20 cellular contexts compared by ENCODE assay signal in genomic region chr12:1638167-1638566, GRCh38. TPM values are rescaled to one million over a fixed set of nuclear protein-coding genes. Genes with fewer than 3 reads are reported as not detected.
DNase-seq lines count a peak whose midpoint lies in the region; ATAC-seq, FAIRE-seq and TF ChIP-seq lines count a peak whose summit lies in the region.
"Had no signal": no experiment of that assay in that cellular context is flagged by ENCODE, and none has a peak within 500 bp of the region (broad histone marks: within the 10 kb centered on the region; RNA-seq: fewer than 3 reads in every experiment).

No MANE protein-coding gene starts in this region.

- H3K36me3 Mint-ChIP-seq in dendritic cell treated with granulocyte-macrophage colony-stimulating factor and Interleukin-4, amounts not matched to agents 40 ng/mL and 50 ng/mL, for 4 days (ENCODE audit: low read depth) = peaks cover 100% of the 10 kb centered on the region
- H3K36me3 Mint-ChIP-seq: CD4-positive, CD25-positive, alpha-beta regulatory T cell; CD8-positive, alpha-beta memory T cell had no signal

- no peak overlapping the region for H3K4me3 Mint-ChIP-seq in dendritic cell treated with granulocyte-macrophage colony-stimulating factor and Interleukin-4, amounts not matched to agents 40 ng/mL and 50 ng/mL, for 4 days
- H3K4me3 Mint-ChIP-seq: CD4-positive, CD25-positive, alpha-beta regulatory T cell; H9 had no signal

- peak; percentile 4 for ATAC-seq in sciatic nerve
- ATAC-seq in HG02973 (IDR thresholded peaks at IDR 0.05; ENCODE audit: unreplicated experiment) = no peak

- POLR2A ChIA-PET in OCI-LY7 (lab: Charles Lee) = interaction anchor here (0.7 to 0.9 kb wide), 2 partner anchors 12 to 63 kb away, joined by 3 to 4 read pairs; no protein-coding TSS in a partner anchor

- DNase-seq in HTR-8/SVneo (ENCODE audit: insufficient read length, low spot score) = no peak
- DNase-seq in NCI-H1694 (lab: John Stamatoyannopoulos, UW) = peak; percentile 79
- no peak for DNase-seq in sciatic nerve (ENCODE audit: low spot score)
- DNase-seq in NCI-H526 treated with DMSO at 0.1 percent for 48 hours (lab: John Stamatoyannopoulos, UW) = no peak
- no peak for DNase-seq in OCI-LY7 (ENCODE audit: low spot score)
- DNase-seq: ACHN; BE2C; C1 segment of cervical spinal cord; CD4-positive, CD25-positive, alpha-beta regulatory T cell; CD8-positive, alpha-beta memory T cell; COR-L47; DMS 273 treated with DMSO at 0.1 percent for 48 hours; H9 had no signal

- no peak overlapping the region for H2AFZ ChIP-seq in OCI-LY7 (ENCODE audit: low read length)

- no peaks in the 10 kb centered on the region for H3K27me3 Mint-ChIP-seq in dendritic cell treated with granulocyte-macrophage colony-stimulating factor and Interleukin-4, amounts not matched to agents 40 ng/mL and 50 ng/mL, for 4 days

- peak; percentile 57 for FAIRE-seq in HTR-8/SVneo (lab: Jason Lieb, UNC)
- FAIRE-seq: A204.1, G401.6, GM12891, GM19239 had no signal

- no peaks in the 10 kb centered on the region for H4K20me1 ChIP-seq in OCI-LY7 (ENCODE audit: insufficient read depth, low read length)

- H3K79me2 ChIP-seq in OCI-LY7 (ENCODE audit: insufficient read depth, low read depth, low read length) = no peaks in the 10 kb centered on the region

- H3K9me3 Mint-ChIP-seq in dendritic cell treated with granulocyte-macrophage colony-stimulating factor and Interleukin-4, amounts not matched to agents 40 ng/mL and 50 ng/mL, for 4 days = no peaks in the 10 kb centered on the region
- H3K9me3 Mint-ChIP-seq: CD8-positive, alpha-beta memory T cell; H9 had no signal

- no TSS peak for BruUV-seq in OCI-LY7 (replicated peaks; lab: Mats Ljungman, UMichigan)

- intact Hi-C loops in dendritic cell treated with granulocyte-macrophage colony-stimulating factor and Interleukin-4, amounts not matched to agents 40 ng/mL and 50 ng/mL, for 4 days (cut with micrococcal nuclease) = no loop called here
- intact Hi-C loops in sciatic nerve (cut with DNase I) = loop anchor here (10.0 kb wide), 1 partner anchor 297 kb away; no protein-coding TSS in a partner anchor
- intact Hi-C loops in OCI-LY7 (cut with micrococcal nuclease; ENCODE audit: unreplicated experiment) = no loop called here

- peak overlapping the region; percentile 28 for H3K27ac Mint-ChIP-seq in dendritic cell treated with granulocyte-macrophage colony-stimulating factor and Interleukin-4, amounts not matched to agents 40 ng/mL and 50 ng/mL, for 4 days
- H3K27ac Mint-ChIP-seq: CD4-positive, CD25-positive, alpha-beta regulatory T cell; CD8-positive, alpha-beta memory T cell; H9 had no signal

- H3K4me1 Mint-ChIP-seq in dendritic cell treated with granulocyte-macrophage colony-stimulating factor and Interleukin-4, amounts not matched to agents 40 ng/mL and 50 ng/mL, for 4 days (ENCODE audit: low read depth) = peaks cover 54% of the 10 kb centered on the region
- H3K4me1 Mint-ChIP-seq: CD8-positive, alpha-beta memory T cell had no signal

- no peak overlapping the region for H3K4me3 ChIP-seq in OCI-LY7 (ENCODE audit: low read depth, low read length, poor library complexity, severe bottlenecking)

- H3K9me2 ChIP-seq in OCI-LY7 (ENCODE audit: insufficient read depth, low read length) = no peaks in the 10 kb centered on the region

- no peak overlapping the region for H3K4me2 ChIP-seq in OCI-LY7 (ENCODE audit: low read length)

- H3K9me3 ChIP-seq in OCI-LY7 (ENCODE audit: low read length) = no peaks in the 10 kb centered on the region
- H3K9me3 ChIP-seq: BE2C had no signal

- no peaks in the 10 kb centered on the region for H3K4me1 ChIP-seq in OCI-LY7 (ENCODE audit: insufficient read depth, low read length, poor library complexity, severe bottlenecking)
- H3K4me1 ChIP-seq: BE2C had no signal

- no peak overlapping the region for H3K27ac ChIP-seq in OCI-LY7 (ENCODE audit: low read depth, low read length, poor library complexity, severe bottlenecking)
- H3K27ac ChIP-seq: HL-60 had no signal

- CTCF ChIA-PET in OCI-LY7 (lab: Charles Lee; ENCODE audit: unreplicated experiment) = interaction anchor here (0.6 kb wide), 1 partner anchor 153 kb away, joined by 3 read pairs; no protein-coding TSS in a partner anchor

- no peak for TF ChIP-seq CTCF in OCI-LY7 (conservative IDR thresholded peaks at IDR 0.05; ENCODE audit: low read length)

- no peaks in the 10 kb centered on the region for H3K36me3 ChIP-seq in OCI-LY7 (ENCODE audit: insufficient read depth, low read length)
- H3K36me3 ChIP-seq: BE2C had no signal

RNA-seq across cellular contexts. Expression of gene WNT5B, which starts 9.1 kb away (rescaled TPM):
- 10.6 TPM for total RNA-seq in sciatic nerve
- 11.3 and 14.7 TPM in 2 replicates for total RNA-seq in OCI-LY7 (2014; rRNA removed; shearing (Covaris generic))
- total RNA-seq in OCI-LY7 (2022) = 0.86 and 2.6 TPM in 2 replicates
- total RNA-seq: CD4-positive, CD25-positive, alpha-beta regulatory T cell; CD8-positive, alpha-beta memory T cell had no signal

RNA-seq across cellular contexts. Expression of gene FBXL14, which starts 43.8 kb away (rescaled TPM):
- total RNA-seq in sciatic nerve = 14.0 TPM
- 45.5 and 46.2 TPM in 2 replicates for total RNA-seq in OCI-LY7 (2014; rRNA removed; shearing (Covaris generic))
- 33.4 and 37.4 TPM in 2 replicates for total RNA-seq in OCI-LY7 (2022)

RNA-seq across cellular contexts. Expression of gene ADIPOR2, which starts 52.7 kb away (rescaled TPM):
- total RNA-seq in sciatic nerve (79.3 TPM), OCI-LY7 (2022) (51.1 and 52.8 TPM in 2 replicates)
- 22.0 and 24.7 TPM in 2 replicates for total RNA-seq in OCI-LY7 (2014; rRNA removed; shearing (Covaris generic))
